Comparison of ENCODE assay signal across 1 cellular context in genomic region chr12:94692826-94693225, GRCh38. TPM values are rescaled to one million over a fixed set of nuclear protein-coding genes. Genes with fewer than 3 reads are reported as not detected.
"Had no signal": no experiment of that assay in that cellular context is flagged by ENCODE, and none has a peak within 500 bp of the region (broad histone marks: within the 10 kb centered on the region; RNA-seq: fewer than 3 reads in every experiment).

No MANE protein-coding gene starts in this region.

RNA-seq across cellular contexts. Expression of gene TMCC3, which starts 42.5 kb away (rescaled TPM):
- total RNA-seq: K562 had no signal
